In genomic region chr2:27582129-27582694, GRCh38 we compare ENCODE assay signal across 8 cellular contexts. TPM values are rescaled to one million over a fixed set of nuclear protein-coding genes. Genes with fewer than 3 reads are reported as not detected.
DNase-seq lines count a peak whose midpoint lies in the region; ATAC-seq and TF ChIP-seq lines count a peak whose summit lies in the region.

No MANE protein-coding gene starts in this region.

- H3K27ac ChIP-seq in tibial artery = peak overlapping the region; percentile 74 to 78

- TF ChIP-seq CTCF in lower leg skin (IDR thresholded peaks at IDR 0.05) = no peak
- TF ChIP-seq CTCF in tibial artery (IDR thresholded peaks at IDR 0.05) = no peak

- H3K4me1 ChIP-seq in tibial artery = peaks cover 0 to 36% (median 17%) of the 10 kb centered on the region in 4 donors

- no peak for ATAC-seq in activated naive CD8-positive, alpha-beta T cell treated with anti-CD3 and anti-CD28 coated beads, Interleukin-2, amount 50 U/mL, for 24 hours

- intact Hi-C loops in lower leg skin (cut with DNase I; ENCODE audit: low total_unique reads) (no loop called here), tibial artery (cut with DNase I; ENCODE audit: low total_unique reads) (loop anchor here (10.0 kb wide), 1 partner anchor 87 kb away; the partner anchor contains the start of genes FNDC4 and GCKR)

- DNase-seq in activated CD4-positive, alpha-beta T cell treated with anti-CD3 and anti-CD28 coated beads for 1 hour = peak; percentile 7
- no peak for DNase-seq in activated CD4-positive, alpha-beta T cell treated with anti-CD3 and anti-CD28 coated beads, Interleukin-2, amount 50 U/mL, for 48 hours
- DNase-seq in activated naive CD8-positive, alpha-beta T cell treated with anti-CD3 and anti-CD28 coated beads, Interleukin-2, amount 50 U/mL, for 24 hours = peak; percentile 13
- DNase-seq in lower leg skin (ENCODE audit: low spot score in 2 of 2) (no peak), tibial artery (no peak), SKM-1 (lab: John Stamatoyannopoulos, UW; ENCODE audit: unreplicated experiment) (no peak), DMS153 treated with DMSO at 0.1 percent for 48 hours (lab: John Stamatoyannopoulos, UW; ENCODE audit: unreplicated experiment) (no peak), GM19240 (ENCODE audit: insufficient read length, low spot score) (no peak)

- peaks cover 15% of the 10 kb centered on the region for H3K9me3 Mint-ChIP-seq in activated naive CD8-positive, alpha-beta T cell treated with anti-CD3 and anti-CD28 coated beads, Interleukin-2, amount 50 U/mL, for 24 hours

- H3K9me3 ChIP-seq in tibial artery = peaks cover 0 to 32% (median 23%) of the 10 kb centered on the region in 3 donors

- peaks cover 0 to 7% (median 4%) of the 10 kb centered on the region in 3 donors for H3K36me3 ChIP-seq in tibial artery

- H3K4me3 Mint-ChIP-seq in activated naive CD8-positive, alpha-beta T cell treated with anti-CD3 and anti-CD28 coated beads, Interleukin-2, amount 50 U/mL, for 24 hours = peak overlapping the region; percentile 95

- peak overlapping the region; percentile 90 for H3K27ac Mint-ChIP-seq in activated naive CD8-positive, alpha-beta T cell treated with anti-CD3 and anti-CD28 coated beads, Interleukin-2, amount 50 U/mL, for 24 hours

- H3K36me3 Mint-ChIP-seq in activated naive CD8-positive, alpha-beta T cell treated with anti-CD3 and anti-CD28 coated beads, Interleukin-2, amount 50 U/mL, for 24 hours (ENCODE audit: low read depth) = peaks cover 25% of the 10 kb centered on the region

- peaks cover 40% of the 10 kb centered on the region for H3K4me1 Mint-ChIP-seq in activated naive CD8-positive, alpha-beta T cell treated with anti-CD3 and anti-CD28 coated beads, Interleukin-2, amount 50 U/mL, for 24 hours

- H3K27me3 Mint-ChIP-seq in activated naive CD8-positive, alpha-beta T cell treated with anti-CD3 and anti-CD28 coated beads, Interleukin-2, amount 50 U/mL, for 24 hours = no peaks in the 10 kb centered on the region

- 84 to 85% methylated on average over 14 to 16 of the region's 16 CpGs for WGBS in lower leg skin, 2 donors

- H3K4me3 ChIP-seq in lower leg skin (ENCODE audit: low read depth, poor library complexity, severe bottlenecking) (peak overlapping the region; percentile 75), tibial artery (peak overlapping the region; percentile 64 to 69)

- H3K27me3 ChIP-seq in tibial artery = no peaks in the 10 kb centered on the region

- TF ChIP-seq POLR2A in lower leg skin (IDR thresholded peaks at IDR 0.05) = no peak

RNA-seq across cellular contexts. Expression of gene ZNF512, which starts 0.6 kb away (rescaled TPM):
- total RNA-seq in lower leg skin = 10 to 100 TPM in 2 of 4 donors, 1 to 10 TPM in 2; 3.5 to 17.6 (median 12.6) TPM

RNA-seq across cellular contexts. Expression of gene CCDC121, which starts 46.6 kb away (rescaled TPM):
- 1 to 10 TPM; 2.0 to 6.2 (median 4.6) TPM for total RNA-seq in lower leg skin

RNA-seq across cellular contexts. Expression of gene GPN1, which starts 46.6 kb away (rescaled TPM):
- 10 to 100 TPM; 15.3 to 23.2 (median 21.2) TPM for total RNA-seq in lower leg skin

Comparison
In these comparisons a context has a peak if more than half of its experiments do, and no peak if none do; other contexts are left out.
1. DNase-seq: peak in activated CD4-positive, alpha-beta T cell treated with anti-CD3 and anti-CD28 coated beads for 1 hour (single experiment) and activated naive CD8-positive, alpha-beta T cell treated with anti-CD3 and anti-CD28 coated beads, Interleukin-2, amount 50 U/mL, for 24 hours (single experiment); none in activated CD4-positive, alpha-beta T cell treated with anti-CD3 and anti-CD28 coated beads, Interleukin-2, amount 50 U/mL, for 48 hours (0 of 2), lower leg skin (0 of 2), tibial artery (0 of 2), SKM-1 (single experiment), DMS153 treated with DMSO at 0.1 percent for 48 hours (single experiment) and GM19240 (single experiment).